In genomic region chr9:6625363-6625762, GRCh38 we compare ENCODE assay signal across 32 cellular contexts. TPM values are rescaled to one million over a fixed set of nuclear protein-coding genes. Genes with fewer than 3 reads are reported as not detected.
"Had no signal": no experiment of that assay in that cellular context is flagged by ENCODE, and none has a peak within 500 bp of the region (broad histone marks: within the 10 kb centered on the region; RNA-seq: fewer than 3 reads in every experiment).

No MANE protein-coding gene starts in this region.

- H3K4me3 ChIP-seq: esophagus squamous epithelium, gastroesophageal sphincter, heart right ventricle, hepatocyte had no signal

- H3K4me1 ChIP-seq: gastroesophageal sphincter, heart right ventricle had no signal

- H3K27ac Mint-ChIP-seq: activated CD4-positive, alpha-beta memory T cell treated with anti-CD3 and anti-CD28 coated beads, Interleukin-2, amount 10 ng/mL, durations not matched to agents 7 days and 5 days; activated CD4-positive, alpha-beta T cell treated with anti-CD3 and anti-CD28 coated beads, Interleukin-2, amount 10 ng/mL, durations not matched to agents 7 days and 5 days; activated naive CD4-positive, alpha-beta T cell treated with anti-CD3 and anti-CD28 coated beads, Interleukin-2, amount 10 ng/mL, durations not matched to agents 7 days and 5 days; activated naive CD4-positive, alpha-beta T cell treated with anti-CD3 and anti-CD28 coated beads, Interleukin-2, amount 50 U/mL, for 72 hours; activated naive CD8-positive, alpha-beta T cell treated with anti-CD3 and anti-CD28 coated beads, Interleukin-2, amount 10 ng/mL, durations not matched to agents 7 days and 5 days; activated T-cell treated with anti-CD3 and anti-CD28 coated beads, Interleukin-2, amount 50 U/mL, for 24 hours; activated T-cell treated with anti-CD3 and anti-CD28 coated beads, Interleukin-2, amount 50 U/mL, for 72 hours; effector memory CD8-positive, alpha-beta T cell; T-helper 17 cell; T-helper 2 cell treated with Interferon-gamma antibody and Interleukin-4, amounts not matched to agents 5 μg/mL and 100 μg/mL, for 36 hours had no signal

- H3K4me3 Mint-ChIP-seq: activated CD4-positive, alpha-beta memory T cell treated with anti-CD3 and anti-CD28 coated beads, Interleukin-2, amount 10 ng/mL, durations not matched to agents 7 days and 5 days; activated CD4-positive, alpha-beta T cell treated with anti-CD3 and anti-CD28 coated beads, Interleukin-2, amount 10 ng/mL, durations not matched to agents 7 days and 5 days; activated naive CD4-positive, alpha-beta T cell treated with anti-CD3 and anti-CD28 coated beads, Interleukin-2, amount 10 ng/mL, durations not matched to agents 7 days and 5 days; activated naive CD8-positive, alpha-beta T cell treated with anti-CD3 and anti-CD28 coated beads, Interleukin-2, amount 10 ng/mL, durations not matched to agents 7 days and 5 days; activated T-cell treated with anti-CD3 and anti-CD28 coated beads, Interleukin-2, amount 50 U/mL, for 24 hours; activated T-cell treated with anti-CD3 and anti-CD28 coated beads, Interleukin-2, amount 50 U/mL, for 72 hours; effector memory CD8-positive, alpha-beta T cell; T-helper 17 cell; T-helper 2 cell treated with Interferon-gamma antibody and Interleukin-4, amounts not matched to agents 5 μg/mL and 100 μg/mL, for 36 hours had no signal

- H3K4me2 ChIP-seq: hepatocyte had no signal

- H3K36me3 Mint-ChIP-seq: activated naive CD4-positive, alpha-beta T cell treated with anti-CD3 and anti-CD28 coated beads, Interleukin-2, amount 10 ng/mL, durations not matched to agents 7 days and 5 days; activated naive CD4-positive, alpha-beta T cell treated with anti-CD3 and anti-CD28 coated beads, Interleukin-2, amount 50 U/mL, for 72 hours; activated naive CD8-positive, alpha-beta T cell treated with anti-CD3 and anti-CD28 coated beads, Interleukin-2, amount 10 ng/mL, durations not matched to agents 7 days and 5 days had no signal

- H3K36me3 ChIP-seq: esophagus squamous epithelium, gastroesophageal sphincter, heart right ventricle had no signal

- H2AFZ ChIP-seq: hepatocyte had no signal

- H3K79me2 ChIP-seq: hepatocyte had no signal

- H3K4me1 Mint-ChIP-seq: activated CD4-positive, alpha-beta memory T cell treated with anti-CD3 and anti-CD28 coated beads, Interleukin-2, amount 10 ng/mL, durations not matched to agents 7 days and 5 days; activated naive CD4-positive, alpha-beta T cell treated with anti-CD3 and anti-CD28 coated beads, Interleukin-2, amount 10 ng/mL, durations not matched to agents 7 days and 5 days; activated naive CD8-positive, alpha-beta T cell treated with anti-CD3 and anti-CD28 coated beads, Interleukin-2, amount 10 ng/mL, durations not matched to agents 7 days and 5 days; T-helper 17 cell had no signal

- H3K9me3 Mint-ChIP-seq: activated CD4-positive, alpha-beta memory T cell treated with anti-CD3 and anti-CD28 coated beads, Interleukin-2, amount 10 ng/mL, durations not matched to agents 7 days and 5 days; activated naive CD4-positive, alpha-beta T cell treated with anti-CD3 and anti-CD28 coated beads, Interleukin-2, amount 10 ng/mL, durations not matched to agents 7 days and 5 days; activated naive CD4-positive, alpha-beta T cell treated with anti-CD3 and anti-CD28 coated beads, Interleukin-2, amount 50 U/mL, for 72 hours; activated naive CD8-positive, alpha-beta T cell treated with anti-CD3 and anti-CD28 coated beads, Interleukin-2, amount 10 ng/mL, durations not matched to agents 7 days and 5 days; effector memory CD8-positive, alpha-beta T cell; T-helper 2 cell treated with Interferon-gamma antibody and Interleukin-4, amounts not matched to agents 5 μg/mL and 100 μg/mL, for 36 hours had no signal

- ATAC-seq: activated naive CD4-positive, alpha-beta T cell treated with anti-CD3 and anti-CD28 coated beads, Interleukin-2, amount 50 U/mL, for 72 hours; activated T-cell treated with anti-CD3 and anti-CD28 coated beads, Interleukin-2, amount 50 U/mL, for 72 hours; effector memory CD8-positive, alpha-beta T cell; gastroesophageal sphincter; heart right ventricle; T-helper 17 cell had no signal

- H3K27ac ChIP-seq: epithelial cell of prostate, esophagus squamous epithelium, gastroesophageal sphincter, heart right ventricle, hepatocyte had no signal

- DNase-seq: activated CD4-positive, alpha-beta memory T cell treated with anti-CD3 and anti-CD28 coated beads, Interleukin-2, amount 10 ng/mL, durations not matched to agents 7 days and 5 days; activated CD4-positive, alpha-beta T cell treated with anti-CD3 and anti-CD28 coated beads for 1 hour; activated CD4-positive, alpha-beta T cell treated with anti-CD3 and anti-CD28 coated beads for 4 hours; activated CD4-positive, alpha-beta T cell treated with anti-CD3 and anti-CD28 coated beads, Interleukin-2, amount 10 ng/mL, durations not matched to agents 7 days and 5 days; activated CD4-positive, alpha-beta T cell treated with anti-CD3 and anti-CD28 coated beads, Interleukin-2, amount 50 U/mL, for 4 hours; activated CD8-positive, alpha-beta memory T cell treated with anti-CD3 and anti-CD28 coated beads, Interleukin-2, amount 50 U/mL, for 48 hours; activated gamma-delta T cell; activated naive CD4-positive, alpha-beta T cell; activated naive CD4-positive, alpha-beta T cell treated with anti-CD3 and anti-CD28 coated beads, Interleukin-2, amount 10 ng/mL, durations not matched to agents 7 days and 5 days; activated naive CD8-positive, alpha-beta T cell treated with anti-CD3 and anti-CD28 coated beads, Interleukin-2, amount 10 ng/mL, durations not matched to agents 7 days and 5 days; activated T-cell treated with anti-CD3 and anti-CD28 coated beads for 4 hours; activated T-cell treated with anti-CD3 and anti-CD28 coated beads, Interleukin-2, amount 50 U/mL, for 24 hours; activated T-cell treated with anti-CD3 and anti-CD28 coated beads, Interleukin-2, amount 50 U/mL, for 72 hours; caudate nucleus; cortex of kidney; dermis blood vessel endothelial cell; effector CD4-positive, alpha-beta T cell; effector memory CD8-positive, alpha-beta T cell; esophagus squamous epithelium; foreskin melanocyte; heart right ventricle; T-helper 17 cell; T1000 had no signal

- H3K9me3 ChIP-seq: esophagus squamous epithelium, gastroesophageal sphincter, heart right ventricle had no signal

- H3K27me3 ChIP-seq: hepatocyte had no signal

- FAIRE-seq: astrocyte, colon, endometrium, endothelial cell of umbilical vein had no signal

RNA-seq across cellular contexts. Expression of gene GLDC, which starts 20.2 kb away (rescaled TPM):
- total RNA-seq: activated naive CD8-positive, alpha-beta T cell treated with anti-CD3 and anti-CD28 coated beads, Interleukin-2, amount 10 ng/mL, durations not matched to agents 7 days and 5 days; heart right ventricle had no signal
